13 cellular contexts compared by ENCODE assay signal in genomic region chr1:48039088-48040049, GRCh38. TPM values are rescaled to one million over a fixed set of nuclear protein-coding genes. Genes with fewer than 3 reads are reported as not detected.
A peak's percentile ranks its signal among the peaks of the same experiment; 100 is the strongest.
DNase-seq lines count a peak whose midpoint lies in the region; ATAC-seq, FAIRE-seq and TF ChIP-seq lines count a peak whose summit lies in the region.
"Had no signal": no experiment of that assay in that cellular context is flagged by ENCODE, and none has a peak within 500 bp of the region (broad histone marks: within the 10 kb centered on the region; RNA-seq: fewer than 3 reads in every experiment).

No MANE protein-coding gene starts in this region.

- H3K9me3 ChIP-seq in astrocyte (ENCODE audit: insufficient read depth, low read depth, low read length) = no peaks in the 10 kb centered on the region
- H3K9me3 ChIP-seq: suprapubic skin had no signal

- H3K79me2 ChIP-seq in astrocyte (ENCODE audit: insufficient read depth, low read length) = no peaks in the 10 kb centered on the region

- H3K27ac Mint-ChIP-seq in astrocyte (ENCODE audit: unreplicated experiment) = no peak overlapping the region
- H3K27ac Mint-ChIP-seq in natural killer cell treated with Interleukin-12 subunit alpha and Interleukin-12 subunit beta and Interleukin-15 and Interleukin-18, amount 100 ng/mL, for 72 hours = no peak overlapping the region

- H3K9ac ChIP-seq in astrocyte (ENCODE audit: low read length) = no peak overlapping the region

- ATAC-seq in GM18870 (IDR thresholded peaks at IDR 0.05; ENCODE audit: unreplicated experiment) (peak; percentile 68), HG02798 (IDR thresholded peaks at IDR 0.05; ENCODE audit: poor library complexity, unreplicated experiment) (peak; percentile 74), omental fat pad (ENCODE audit: low FRiP score) (peak; percentile 77)
- ATAC-seq in natural killer cell treated with Interleukin-12 subunit alpha and Interleukin-12 subunit beta and Interleukin-15 and Interleukin-18, amount 100 ng/mL, for 72 hours = no peak

- H4K20me1 ChIP-seq in astrocyte (ENCODE audit: insufficient read depth, low read length) = no peaks in the 10 kb centered on the region

- FAIRE-seq in astrocyte (lab: Jason Lieb, UNC) = no peak

- peaks cover 2% of the 10 kb centered on the region for H3K36me3 Mint-ChIP-seq in astrocyte (ENCODE audit: low read depth, unreplicated experiment)
- H3K36me3 Mint-ChIP-seq in natural killer cell treated with Interleukin-12 subunit alpha and Interleukin-12 subunit beta and Interleukin-15 and Interleukin-18, amount 100 ng/mL, for 72 hours = no peaks in the 10 kb centered on the region

- peak overlapping the region; percentile 25 for H3K4me2 ChIP-seq in astrocyte (ENCODE audit: low read length)

- H3K27ac ChIP-seq in astrocyte (ENCODE audit: low read depth, low read length) = no peak overlapping the region
- H3K27ac ChIP-seq: suprapubic skin had no signal

- peaks cover 19% of the 10 kb centered on the region for H3K27me3 Mint-ChIP-seq in astrocyte (ENCODE audit: low read depth, unreplicated experiment)
- peaks cover 17 to 23% of the 10 kb centered on the region in 2 donors for H3K27me3 Mint-ChIP-seq in natural killer cell treated with Interleukin-12 subunit alpha and Interleukin-12 subunit beta and Interleukin-15 and Interleukin-18, amount 100 ng/mL, for 72 hours

- H3K9me3 Mint-ChIP-seq in astrocyte (ENCODE audit: unreplicated experiment) = no peaks in the 10 kb centered on the region
- no peaks in the 10 kb centered on the region for H3K9me3 Mint-ChIP-seq in natural killer cell treated with Interleukin-12 subunit alpha and Interleukin-12 subunit beta and Interleukin-15 and Interleukin-18, amount 100 ng/mL, for 72 hours

- DNase-seq in astrocyte (ENCODE audit: low read depth) (no peak), omental fat pad (ENCODE audit: low spot score) (no peak), germinal center (ENCODE audit: low spot score) (no peak), activated gamma-delta T cell (lab: John Stamatoyannopoulos, UW) (no peak)
- no peak for DNase-seq in natural killer cell treated with Interleukin-12 subunit alpha and Interleukin-12 subunit beta and Interleukin-15 and Interleukin-18, amount 100 ng/mL, for 72 hours (ENCODE audit: low spot score)
- DNase-seq: activated CD8-positive, alpha-beta memory T cell treated with anti-CD3 and anti-CD28 coated beads, Interleukin-2, amount 50 U/mL, for 4 hours; caudate nucleus; NCI-H187; stimulated activated CD4-positive, alpha-beta T cell treated with anti-CD3 and anti-CD28 coated beads, Interleukin-2, amount 100 ng/mL, for 24 hours; T-helper 1 cell had no signal

- TF ChIP-seq CTCF in astrocyte (IDR thresholded peaks at IDR 0.05; ENCODE audit: insufficient read depth, low read depth, low read length) (no peak), omental fat pad (IDR thresholded peaks at IDR 0.05) (no peak)

- no peaks in the 10 kb centered on the region for H3K4me1 ChIP-seq in astrocyte (ENCODE audit: insufficient read depth, low read length)

- peaks cover 2% of the 10 kb centered on the region for H3K27me3 ChIP-seq in astrocyte (ENCODE audit: insufficient read depth, low read length)

- no peak overlapping the region for H3K4me3 Mint-ChIP-seq in astrocyte (ENCODE audit: unreplicated experiment)
- H3K4me3 Mint-ChIP-seq in natural killer cell treated with Interleukin-12 subunit alpha and Interleukin-12 subunit beta and Interleukin-15 and Interleukin-18, amount 100 ng/mL, for 72 hours = no peak overlapping the region

- H3K4me1 Mint-ChIP-seq in astrocyte (ENCODE audit: low read depth, unreplicated experiment) = peaks cover 49% of the 10 kb centered on the region
- no peaks in the 10 kb centered on the region for H3K4me1 Mint-ChIP-seq in natural killer cell treated with Interleukin-12 subunit alpha and Interleukin-12 subunit beta and Interleukin-15 and Interleukin-18, amount 100 ng/mL, for 72 hours (ENCODE audit: low read depth in 2 of 2)

- no peaks in the 10 kb centered on the region for H3K36me3 ChIP-seq in astrocyte (ENCODE audit: insufficient read depth, low read length)
- H3K36me3 ChIP-seq: suprapubic skin had no signal

- no peak overlapping the region for H2AFZ ChIP-seq in astrocyte (ENCODE audit: low read depth, low read length)

- H3K4me3 ChIP-seq in astrocyte (ENCODE audit: insufficient read depth, low read depth, low read length) = no peak overlapping the region
- H3K4me3 ChIP-seq: suprapubic skin had no signal

RNA-seq across cellular contexts. Expression of gene TRABD2B, which starts 42.2 kb away (rescaled TPM):
- 0.89 and 1.8 TPM in 2 replicates for total RNA-seq in astrocyte
- 1 to 10 TPM in 2 of 4 donors, under 1 TPM in 2; 0.82 to 3.0 (median 1.8) TPM for total RNA-seq in omental fat pad
- total RNA-seq in natural killer cell treated with Interleukin-12 subunit alpha and Interleukin-12 subunit beta and Interleukin-15 and Interleukin-18, amount 100 ng/mL, for 72 hours = not detected

Comparison
In these comparisons a context has a peak if more than half of its experiments do, and no peak if none do; other contexts are left out.
1. ATAC-seq: peak in GM18870 (single experiment), HG02798 (single experiment) and omental fat pad (single experiment); none in natural killer cell treated with Interleukin-12 subunit alpha and Interleukin-12 subunit beta and Interleukin-15 and Interleukin-18, amount 100 ng/mL, for 72 hours (0 of 2).